Comparison of ENCODE assay signal across 8 cellular contexts in the genomic region with DNA sequence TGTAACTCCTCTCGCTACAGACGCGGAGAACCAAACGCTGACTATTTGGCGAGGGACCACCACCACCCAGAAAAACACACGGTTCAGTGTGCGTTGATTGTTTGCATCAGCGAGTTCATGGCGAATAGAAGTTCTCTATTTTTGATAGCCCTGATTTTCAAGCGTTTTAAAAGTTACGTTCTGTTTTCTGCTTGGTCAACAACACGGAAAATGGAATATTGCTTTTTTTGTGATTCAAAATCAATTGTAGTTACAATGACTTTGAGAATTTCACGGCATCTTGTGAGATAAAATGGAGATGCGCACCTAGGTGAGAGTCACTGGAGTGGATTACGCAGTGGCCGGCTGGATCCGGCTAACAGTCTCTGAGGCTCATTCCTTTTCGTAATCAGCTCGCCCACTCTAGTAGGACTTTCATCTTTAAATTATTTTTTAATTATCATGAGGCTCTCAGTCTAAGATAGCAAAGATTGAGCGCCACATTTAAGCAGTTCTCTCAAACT. TPM values are rescaled to one million over a fixed set of nuclear protein-coding genes. Genes with fewer than 3 reads are reported as not detected.
DNase-seq lines count a peak whose midpoint lies in the region; ATAC-seq and TF ChIP-seq lines count a peak whose summit lies in the region.

No MANE protein-coding gene starts in this region.

- no peaks in the 10 kb centered on the region for H3K79me2 ChIP-seq in fibroblast of lung (ENCODE audit: control insufficient read depth, insufficient read depth, low read length)

- H3K4me2 ChIP-seq in fibroblast of lung (ENCODE audit: extremely low read depth, insufficient read depth, low read length): peak overlapping the region; percentile 97

- no peaks in the 10 kb centered on the region for H3K36me3 ChIP-seq in fibroblast of lung (ENCODE audit: control insufficient read depth, insufficient read depth, low read length)
- no peaks in the 10 kb centered on the region for H3K36me3 ChIP-seq in neuron (ENCODE audit: insufficient read depth, low read length)

- H3K27me3 ChIP-seq in fibroblast of lung (ENCODE audit: control insufficient read depth, insufficient read depth, low read length): no peaks in the 10 kb centered on the region
- H3K27me3 ChIP-seq in neuron (ENCODE audit: insufficient read depth, low read length): no peaks in the 10 kb centered on the region

- peak overlapping the region; percentile 96 for H2AFZ ChIP-seq in fibroblast of lung (ENCODE audit: low read length)
- peak overlapping the region; percentile 67 for H2AFZ ChIP-seq in neuron (ENCODE audit: low read depth, low read length)

- peak overlapping the region; percentile 75 for H3K27ac ChIP-seq in fibroblast of lung (ENCODE audit: insufficient read depth, low read length)

- no peaks in the 10 kb centered on the region for H4K20me1 ChIP-seq in fibroblast of lung (ENCODE audit: control insufficient read depth, extremely low read depth, insufficient read depth, low read length)

- DNase-seq in left cardiac atrium (peak; percentile 26), cardiac septum (ENCODE audit: low spot score) (no peak), fibroblast of lung (ENCODE audit: low read depth in 2 of 2) (peak; percentile 29 to 31), occipital lobe (lab: John Stamatoyannopoulos, UW) (no peak), NCI-H526 treated with DMSO at 0.1 percent for 48 hours (lab: John Stamatoyannopoulos, UW) (no peak)

- H3K9ac ChIP-seq in fibroblast of lung (ENCODE audit: insufficient read depth, low read length): peak overlapping the region; percentile 85

- H3K4me3 ChIP-seq in fibroblast of lung (replicated peaks in 1 of 4; ENCODE audit: control extremely low read depth in 1 of 4, insufficient read depth in 1 of 4, low read depth in 3 of 4, low read length in 4 of 4): peak overlapping the region; percentile 67 to 84 (median 72)
- H3K4me3 ChIP-seq in neuron (ENCODE audit: low read length): peak overlapping the region; percentile 28

- no peaks in the 10 kb centered on the region for H3K9me3 ChIP-seq in fibroblast of lung (ENCODE audit: control insufficient read depth, insufficient read depth, low read depth, low read length)
- H3K9me3 ChIP-seq in neuron (ENCODE audit: low read length): no peaks in the 10 kb centered on the region

- no peak for TF ChIP-seq CTCF in fibroblast of lung (conservative IDR thresholded peaks at IDR 0.05 in 1 of 2, IDR thresholded peaks at IDR 0.05 in 1 of 2; ENCODE audit: low read depth in 1 of 2, low read length in 2 of 2)

- H3K4me1 ChIP-seq in fibroblast of lung (ENCODE audit: control insufficient read depth, extremely low read depth, insufficient read depth, low read length): peaks cover 10% of the 10 kb centered on the region
- H3K4me1 ChIP-seq in neuron (ENCODE audit: insufficient read depth, low read length): no peaks in the 10 kb centered on the region

- intact Hi-C loops in left cardiac atrium (cut with DNase I): loop anchor here in 1 of 2 donors (5.0 kb wide), 1 partner anchor 90 kb away; a partner anchor contains a TSS
- intact Hi-C loops in cardiac septum (cut with DNase I): loop anchor here (5.0 to 10.0 kb wide), 2 partner anchors 160 to 253 kb away; no protein-coding TSS in a partner anchor

- ATAC-seq in left cardiac atrium (no peak), SK-N-SH treated with all-trans-retinoic acid at 6 μM for 48 hours (peak; percentile 55), HG02642 (IDR thresholded peaks at IDR 0.05; ENCODE audit: poor library complexity, unreplicated experiment) (no peak)

TF ChIP-seq in SK-N-SH treated with all-trans-retinoic acid at 6 μM for 48 hours, 23 proteins besides CTCF, POLR2A, EP300 and RAD21:
- no peak for TF ChIP-seq RARB (CRISPR knock-in tag; IDR thresholded peaks at IDR 0.05)
- TF ChIP-seq ZC3H10 (CRISPR knock-in tag; IDR thresholded peaks at IDR 0.05): no peak
- TF ChIP-seq ESRRG (CRISPR knock-in tag; IDR thresholded peaks at IDR 0.05): no peak
- no peak for TF ChIP-seq ZNF8 (CRISPR knock-in tag; IDR thresholded peaks at IDR 0.05)
- TF ChIP-seq ZNF70 (CRISPR knock-in tag; IDR thresholded peaks at IDR 0.05): no peak
- TF ChIP-seq ZNF565 (CRISPR knock-in tag; conservative IDR thresholded peaks at IDR 0.05; ENCODE audit: low read depth): no peak
- TF ChIP-seq PPARA (CRISPR knock-in tag; IDR thresholded peaks at IDR 0.05; ENCODE audit: borderline replicate concordance): no peak
- no peak for TF ChIP-seq ARNTL (CRISPR knock-in tag; IDR thresholded peaks at IDR 0.05; ENCODE audit: borderline replicate concordance, low read depth)
- no peak for TF ChIP-seq ZFP3 (CRISPR knock-in tag; IDR thresholded peaks at IDR 0.05)
- no peak for TF ChIP-seq CSDC2 (CRISPR knock-in tag; IDR thresholded peaks at IDR 0.05)
- TF ChIP-seq, protein P1, sequence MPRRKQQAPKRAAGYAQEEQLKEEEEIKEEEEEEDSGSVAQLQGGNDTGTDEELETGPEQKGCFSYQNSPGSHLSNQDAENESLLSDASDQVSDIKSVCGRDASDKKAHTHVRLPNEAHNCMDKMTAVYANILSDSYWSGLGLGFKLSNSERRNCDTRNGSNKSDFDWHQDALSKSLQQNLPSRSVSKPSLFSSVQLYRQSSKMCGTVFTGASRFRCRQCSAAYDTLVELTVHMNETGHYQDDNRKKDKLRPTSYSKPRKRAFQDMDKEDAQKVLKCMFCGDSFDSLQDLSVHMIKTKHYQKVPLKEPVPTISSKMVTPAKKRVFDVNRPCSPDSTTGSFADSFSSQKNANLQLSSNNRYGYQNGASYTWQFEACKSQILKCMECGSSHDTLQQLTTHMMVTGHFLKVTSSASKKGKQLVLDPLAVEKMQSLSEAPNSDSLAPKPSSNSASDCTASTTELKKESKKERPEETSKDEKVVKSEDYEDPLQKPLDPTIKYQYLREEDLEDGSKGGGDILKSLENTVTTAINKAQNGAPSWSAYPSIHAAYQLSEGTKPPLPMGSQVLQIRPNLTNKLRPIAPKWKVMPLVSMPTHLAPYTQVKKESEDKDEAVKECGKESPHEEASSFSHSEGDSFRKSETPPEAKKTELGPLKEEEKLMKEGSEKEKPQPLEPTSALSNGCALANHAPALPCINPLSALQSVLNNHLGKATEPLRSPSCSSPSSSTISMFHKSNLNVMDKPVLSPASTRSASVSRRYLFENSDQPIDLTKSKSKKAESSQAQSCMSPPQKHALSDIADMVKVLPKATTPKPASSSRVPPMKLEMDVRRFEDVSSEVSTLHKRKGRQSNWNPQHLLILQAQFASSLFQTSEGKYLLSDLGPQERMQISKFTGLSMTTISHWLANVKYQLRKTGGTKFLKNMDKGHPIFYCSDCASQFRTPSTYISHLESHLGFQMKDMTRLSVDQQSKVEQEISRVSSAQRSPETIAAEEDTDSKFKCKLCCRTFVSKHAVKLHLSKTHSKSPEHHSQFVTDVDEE (CRISPR knock-in tag; IDR thresholded peaks at IDR 0.05): no peak
- no peak for TF ChIP-seq GLIS3 (CRISPR knock-in tag; IDR thresholded peaks at IDR 0.05)
- TF ChIP-seq ZFP30 (CRISPR knock-in tag; IDR thresholded peaks at IDR 0.05): no peak
- TF ChIP-seq, protein P2, sequence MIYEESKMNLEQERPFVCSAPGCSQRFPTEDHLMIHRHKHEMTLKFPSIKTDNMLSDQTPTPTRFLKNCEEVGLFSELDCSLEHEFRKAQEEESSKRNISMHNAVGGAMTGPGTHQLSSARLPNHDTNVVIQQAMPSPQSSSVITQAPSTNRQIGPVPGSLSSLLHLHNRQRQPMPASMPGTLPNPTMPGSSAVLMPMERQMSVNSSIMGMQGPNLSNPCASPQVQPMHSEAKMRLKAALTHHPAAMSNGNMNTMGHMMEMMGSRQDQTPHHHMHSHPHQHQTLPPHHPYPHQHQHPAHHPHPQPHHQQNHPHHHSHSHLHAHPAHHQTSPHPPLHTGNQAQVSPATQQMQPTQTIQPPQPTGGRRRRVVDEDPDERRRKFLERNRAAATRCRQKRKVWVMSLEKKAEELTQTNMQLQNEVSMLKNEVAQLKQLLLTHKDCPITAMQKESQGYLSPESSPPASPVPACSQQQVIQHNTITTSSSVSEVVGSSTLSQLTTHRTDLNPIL (CRISPR knock-in tag; IDR thresholded peaks at IDR 0.05; ENCODE audit: low read depth): no peak

RNA-seq across cellular contexts. Expression of a gene that starts 54.8 kb away (rescaled TPM):
- total RNA-seq in left cardiac atrium: not detected
- not detected for total RNA-seq in cardiac septum
- not detected in 2 replicates for total RNA-seq in fibroblast of lung
- not detected in 2 replicates for polyA plus RNA-seq in fibroblast of lung
- 0.17 TPM in 1 of 2 replicates, not detected in the other for polyA plus RNA-seq in fibroblast of lung (2012)
- not detected in 2 replicates for polyA minus RNA-seq in fibroblast of lung (ENCODE audit: low replicate concordance)
- 0.16 TPM for total RNA-seq in occipital lobe

Comparison
In these comparisons a context has a peak if more than half of its experiments do, and no peak if none do; other contexts are left out.
1. DNase-seq: peak in left cardiac atrium (single experiment) and fibroblast of lung (2 of 2); none in cardiac septum (single experiment), occipital lobe (single experiment) and NCI-H526 treated with DMSO at 0.1 percent for 48 hours (single experiment).